27 cellular contexts compared by ENCODE assay signal in genomic region chr4:74790652-74791051, GRCh38. TPM values are rescaled to one million over a fixed set of nuclear protein-coding genes. Genes with fewer than 3 reads are reported as not detected.
"Had no signal": no experiment of that assay in that cellular context is flagged by ENCODE, and none has a peak within 500 bp of the region (broad histone marks: within the 10 kb centered on the region; RNA-seq: fewer than 3 reads in every experiment).

No MANE protein-coding gene starts in this region.

- H3K27me3 ChIP-seq: colonic mucosa, esophagus muscularis mucosa, gastroesophageal sphincter had no signal

- H3K27ac Mint-ChIP-seq: dendritic cell treated with granulocyte-macrophage colony-stimulating factor and Interleukin-4, amounts not matched to agents 40 ng/mL and 50 ng/mL, for 4 days; effector memory CD8-positive, alpha-beta T cell; endodermal cell had no signal

- H3K4me3 Mint-ChIP-seq: dendritic cell treated with granulocyte-macrophage colony-stimulating factor and Interleukin-4, amounts not matched to agents 40 ng/mL and 50 ng/mL, for 4 days; effector memory CD8-positive, alpha-beta T cell; endodermal cell had no signal

- H3K36me3 ChIP-seq: colonic mucosa, esophagus muscularis mucosa, esophagus squamous epithelium, gastrocnemius medialis, gastroesophageal sphincter, heart left ventricle, heart right ventricle had no signal

- H3K9me3 ChIP-seq: colonic mucosa, esophagus muscularis mucosa, esophagus squamous epithelium, gastrocnemius medialis, gastroesophageal sphincter, heart left ventricle, heart right ventricle had no signal

- H3K4me3 ChIP-seq: colonic mucosa, dorsolateral prefrontal cortex, esophagus muscularis mucosa, esophagus squamous epithelium, gastrocnemius medialis, gastroesophageal sphincter, heart left ventricle, heart right ventricle had no signal

- H3K9me3 Mint-ChIP-seq: dendritic cell treated with granulocyte-macrophage colony-stimulating factor and Interleukin-4, amounts not matched to agents 40 ng/mL and 50 ng/mL, for 4 days; endodermal cell had no signal

- DNase-seq: colonic mucosa; cortex of kidney; dermis blood vessel endothelial cell; dorsolateral prefrontal cortex; effector CD4-positive, alpha-beta T cell; effector CD8-positive, alpha-beta T cell; effector memory CD4-positive, alpha-beta T cell; effector memory CD8-positive, alpha-beta T cell; endodermal cell; erythroblast; esophagus squamous epithelium; foreskin fibroblast; foreskin keratinocyte; foreskin melanocyte; gastrocnemius medialis; glutamatergic neuron; head of caudate nucleus; heart left ventricle; heart right ventricle had no signal

- H3K4me1 ChIP-seq: colonic mucosa, foreskin keratinocyte, gastrocnemius medialis had no signal

- ATAC-seq: effector memory CD8-positive, alpha-beta T cell; esophagus mucosa; foreskin keratinocyte; gastrocnemius medialis; gastroesophageal sphincter; heart left ventricle; heart right ventricle had no signal

- H3K27ac ChIP-seq: colonic mucosa, dorsolateral prefrontal cortex, epithelial cell of prostate, esophagus muscularis mucosa, esophagus squamous epithelium, foreskin keratinocyte, gastrocnemius medialis, gastroesophageal sphincter, heart left ventricle, heart right ventricle had no signal

RNA-seq across cellular contexts. Expression of gene BTC, which starts 3.7 kb away (rescaled TPM):
- total RNA-seq: dermis microvascular lymphatic vessel endothelial cell, endothelial cell of umbilical vein, frontal cortex had no signal
